Comparison of ENCODE assay signal across 1 cellular context in genomic region chr1:196991919-196992651, GRCh38.
TF ChIP-seq lines count a peak whose summit lies in the region.
"Not testable (repeated sequence)": the region's sequence is repeated elsewhere in the genome, so short reads cannot be mapped to it uniquely, and the experiment has no call there.

No MANE protein-coding gene starts in this region.

TF ChIP-seq in HepG2, 621 proteins besides CTCF, POLR2A, EP300 and RAD21 (continued from another document and continues in another):
- TF ChIP-seq TFE3 (CRISPR knock-in tag; IDR thresholded peaks at IDR 0.05) (0 out of 2 replicates have a peak, but pooled peaks have one; percentile 40), ZSCAN31 (CRISPR knock-in tag; IDR thresholded peaks at IDR 0.05; ENCODE audit: low read depth) (peak; percentile 27; the same call in 1 of the 2 replicates), TFDP2 (CRISPR knock-in tag; IDR thresholded peaks at IDR 0.05) (peak; percentile 46; the same call in 1 of the 2 replicates), FOXJ3 (CRISPR knock-in tag; IDR thresholded peaks at IDR 0.05; ENCODE audit: borderline replicate concordance) (peak; percentile 86; the same call in 1 of the 2 replicates), ARHGAP35 (CRISPR knock-in tag; IDR thresholded peaks at IDR 0.05; ENCODE audit: borderline replicate concordance) (0 out of 2 replicates have a peak, but pooled peaks have one; percentile 27), NFYC (CRISPR knock-in tag; IDR thresholded peaks at IDR 0.05) (0 out of 2 replicates have a peak, but pooled peaks have one; percentile 40), PHF8 (CRISPR knock-in tag; IDR thresholded peaks at IDR 0.05) (peak; percentile 63), HNF4A (CRISPR knock-in tag; IDR thresholded peaks at IDR 0.05) (peak; percentile 67), ZBTB40 (CRISPR knock-in tag; IDR thresholded peaks at IDR 0.05) (peak; percentile 63; the same call in 1 of the 2 replicates), SOX5 (CRISPR knock-in tag; IDR thresholded peaks at IDR 0.05; ENCODE audit: borderline replicate concordance) (peak; percentile 70; the same call in 1 of the 2 replicates), ARID5B (CRISPR knock-in tag; IDR thresholded peaks at IDR 0.05) (peak; percentile 86), ZNF574 (CRISPR knock-in tag; IDR thresholded peaks at IDR 0.05) (peak; percentile 83), KLF6 (CRISPR knock-in tag; IDR thresholded peaks at IDR 0.05) (peak; percentile 56; the same call in 1 of the 2 replicates), ZNF441 (CRISPR knock-in tag; IDR thresholded peaks at IDR 0.05; ENCODE audit: borderline replicate concordance) (peak; percentile 41; the same call in 1 of the 2 replicates), NFYB (CRISPR knock-in tag; IDR thresholded peaks at IDR 0.05) (peak; percentile 41; the same call in 1 of the 2 replicates), SKI (IDR thresholded peaks at IDR 0.05; ENCODE audit: partially characterized antibody) (peak; percentile 81), GATAD1 (CRISPR knock-in tag; IDR thresholded peaks at IDR 0.05) (peak; percentile 59), ZNF337 (CRISPR knock-in tag; IDR thresholded peaks at IDR 0.05; ENCODE audit: borderline replicate concordance, low read depth) (peak; percentile 91; the same call in 1 of the 2 replicates), HOXA5 (CRISPR knock-in tag; IDR thresholded peaks at IDR 0.05) (0 out of 2 replicates have a peak, but pooled peaks have one; percentile 67), MEIS1 (CRISPR knock-in tag; IDR thresholded peaks at IDR 0.05; ENCODE audit: borderline replicate concordance) (peak; percentile 87; the same call in 1 of the 2 replicates), IKZF5 (CRISPR knock-in tag; IDR thresholded peaks at IDR 0.05) (peak; percentile 89), FOXO1 (CRISPR knock-in tag; IDR thresholded peaks at IDR 0.05) (peak; percentile 79), ZNF451 (CRISPR knock-in tag; IDR thresholded peaks at IDR 0.05) (peak; percentile 28; the same call in 1 of the 2 replicates), ZNF704 (CRISPR knock-in tag; IDR thresholded peaks at IDR 0.05; ENCODE audit: borderline replicate concordance) (0 out of 2 replicates have a peak, but pooled peaks have one; percentile 49), ZNF280B (CRISPR knock-in tag; IDR thresholded peaks at IDR 0.05; ENCODE audit: borderline replicate concordance) (peak; percentile 47; the same call in 1 of the 2 replicates), ZNF782 (CRISPR knock-in tag; IDR thresholded peaks at IDR 0.05; ENCODE audit: borderline replicate concordance) (peak; percentile 85; the same call in 1 of the 2 replicates), HOXA3 (CRISPR knock-in tag; IDR thresholded peaks at IDR 0.05) (peak; percentile 83), TAF1 (CRISPR knock-in tag; IDR thresholded peaks at IDR 0.05) (peak; percentile 27; the same call in 1 of the 2 replicates), BCL6 (CRISPR knock-in tag; IDR thresholded peaks at IDR 0.05) (peak; percentile 58), ZNF501 (CRISPR knock-in tag; IDR thresholded peaks at IDR 0.05) (peak; percentile 77), BHLHE40 (IDR thresholded peaks at IDR 0.05; ENCODE audit: low read length) (peak; percentile 25; the same call in 1 of the 2 replicates)
- not testable (repeated sequence) for TF ChIP-seq ZBTB40 (IDR thresholded peaks at IDR 0.05)
